Comparison of ENCODE assay signal across 29 cellular contexts in genomic region chr11:33396361-33396760, GRCh38.
"Had no signal": no experiment of that assay in that cellular context is flagged by ENCODE, and none has a peak within 500 bp of the region (broad histone marks: within the 10 kb centered on the region; RNA-seq: fewer than 3 reads in every experiment).

No MANE protein-coding gene starts in this region.

- H3K27ac ChIP-seq: colonic mucosa, coronary artery, dorsolateral prefrontal cortex, epithelial cell of prostate, esophagus muscularis mucosa, esophagus squamous epithelium, foreskin keratinocyte, gastrocnemius medialis, gastroesophageal sphincter, heart left ventricle, heart right ventricle had no signal

- H3K4me3 ChIP-seq: colonic mucosa, coronary artery, dorsolateral prefrontal cortex, esophagus muscularis mucosa, esophagus squamous epithelium, gastrocnemius medialis, gastroesophageal sphincter, heart left ventricle, heart right ventricle had no signal

- H3K9me3 ChIP-seq: colonic mucosa, esophagus muscularis mucosa, esophagus squamous epithelium, gastrocnemius medialis, gastroesophageal sphincter, heart left ventricle, heart right ventricle had no signal

- H3K4me3 Mint-ChIP-seq: dendritic cell treated with granulocyte-macrophage colony-stimulating factor and Interleukin-4, amounts not matched to agents 40 ng/mL and 50 ng/mL, for 4 days; effector memory CD8-positive, alpha-beta T cell; endodermal cell had no signal

- DNase-seq: colonic mucosa; cortex of kidney; dermis blood vessel endothelial cell; dorsolateral prefrontal cortex; effector CD4-positive, alpha-beta T cell; effector CD8-positive, alpha-beta T cell; effector memory CD4-positive, alpha-beta T cell; effector memory CD8-positive, alpha-beta T cell; endodermal cell; erythroblast; esophagus squamous epithelium; foreskin fibroblast; foreskin keratinocyte; foreskin melanocyte; gastrocnemius medialis; glutamatergic neuron; head of caudate nucleus; heart left ventricle; heart right ventricle had no signal

- H3K4me1 Mint-ChIP-seq: endodermal cell had no signal

- FAIRE-seq: colon, endometrium, endothelial cell of umbilical vein, frontal cortex had no signal

- H3K36me3 ChIP-seq: colonic mucosa, esophagus muscularis mucosa, esophagus squamous epithelium, gastrocnemius medialis, gastroesophageal sphincter, heart left ventricle, heart right ventricle had no signal

- H3K27ac Mint-ChIP-seq: dendritic cell treated with granulocyte-macrophage colony-stimulating factor and Interleukin-4, amounts not matched to agents 40 ng/mL and 50 ng/mL, for 4 days; effector memory CD8-positive, alpha-beta T cell; endodermal cell had no signal

- H3K4me1 ChIP-seq: colonic mucosa, esophagus muscularis mucosa, esophagus squamous epithelium, foreskin keratinocyte, gastrocnemius medialis, gastroesophageal sphincter, heart left ventricle, heart right ventricle had no signal

- H3K9me3 Mint-ChIP-seq: dendritic cell treated with granulocyte-macrophage colony-stimulating factor and Interleukin-4, amounts not matched to agents 40 ng/mL and 50 ng/mL, for 4 days; effector memory CD8-positive, alpha-beta T cell; endodermal cell had no signal

- H3K27me3 ChIP-seq: colonic mucosa, dorsolateral prefrontal cortex, esophagus muscularis mucosa, foreskin keratinocyte, gastrocnemius medialis had no signal

- ATAC-seq: effector memory CD8-positive, alpha-beta T cell; esophagus mucosa; foreskin keratinocyte; gastrocnemius medialis; gastroesophageal sphincter; heart left ventricle; heart right ventricle had no signal
